Comparison of ENCODE assay signal across 23 cellular contexts in the genomic region with DNA sequence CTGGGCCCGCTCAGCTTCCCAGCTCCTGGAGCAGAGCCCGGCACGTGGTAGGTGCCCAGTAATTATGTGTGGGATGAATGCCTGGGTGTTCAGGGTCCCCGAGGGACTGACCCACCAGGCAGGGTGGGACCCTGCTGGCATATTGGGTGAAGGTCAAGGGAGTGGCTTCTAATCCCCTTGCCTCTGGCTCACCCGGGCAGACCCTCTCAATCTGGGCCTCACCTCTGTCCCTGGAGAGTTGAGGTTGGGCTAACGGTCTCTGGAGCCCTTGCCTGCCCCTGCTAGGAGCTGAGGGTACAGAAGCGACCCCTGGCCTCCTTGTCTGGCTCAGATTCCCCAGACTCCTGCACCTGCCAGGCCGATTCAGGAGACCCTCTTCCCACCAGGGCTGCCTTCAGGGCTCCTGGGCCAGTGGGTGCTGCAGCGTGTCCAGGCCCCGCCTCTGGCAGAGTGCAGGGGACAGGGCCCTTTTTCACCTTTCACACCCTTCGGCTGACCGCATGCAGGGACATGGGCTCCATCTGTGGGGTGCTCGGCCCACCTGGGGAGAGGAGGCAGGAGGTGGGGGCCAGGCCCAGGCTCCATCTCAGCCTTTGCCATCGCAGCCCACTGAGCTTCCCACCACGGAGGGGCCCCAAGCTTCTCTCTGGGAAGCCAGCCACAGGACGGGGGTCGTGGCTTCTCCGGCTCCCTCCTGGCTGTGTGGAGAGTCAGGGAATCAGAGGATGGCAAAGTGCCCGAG. TPM values are rescaled to one million over a fixed set of nuclear protein-coding genes. Genes with fewer than 3 reads are reported as not detected.
A peak's percentile ranks its signal among the peaks of the same experiment; 100 is the strongest.
DNase-seq lines count a peak whose midpoint lies in the region; ATAC-seq and TF ChIP-seq lines count a peak whose summit lies in the region.
"Had no signal": no experiment of that assay in that cellular context is flagged by ENCODE, and none has a peak within 500 bp of the region (broad histone marks: within the 10 kb centered on the region; RNA-seq: fewer than 3 reads in every experiment).

No MANE protein-coding gene starts in this region.

- H3K4me3 Mint-ChIP-seq in activated naive CD8-positive, alpha-beta T cell treated with anti-CD3 and anti-CD28 coated beads, Interleukin-2, amount 10 ng/mL, durations not matched to agents 7 days and 5 days: no peak overlapping the region
- H3K4me3 Mint-ChIP-seq in activated naive CD8-positive, alpha-beta T cell treated with anti-CD3 and anti-CD28 coated beads, Interleukin-2, amount 50 U/mL, for 24 hours: no peak overlapping the region
- H3K4me3 Mint-ChIP-seq in CD14-positive monocyte (no peak overlapping the region), chondrocyte (ENCODE audit: unreplicated experiment) (no peak overlapping the region)
- H3K4me3 Mint-ChIP-seq in stimulated activated memory B cell treated with anti-CD40 and anti-IgM and Interleukin-4, amounts not matched to agents 10 μg/mL and 1 μg/mL and 100 μg/mL, for 72 hours: no peak overlapping the region
- H3K4me3 Mint-ChIP-seq: brain; nephron; stimulated activated naive B cell treated with anti-CD40 and anti-IgM and Interleukin-4, amounts not matched to agents 10 μg/mL and 1 μg/mL and 100 μg/mL, for 72 hours had no signal

- no peaks in the 10 kb centered on the region for H3K36me3 ChIP-seq in spleen
- H3K36me3 ChIP-seq: gastroesophageal sphincter, HAP-1, pancreas had no signal

- 79 to 93% (median 91%) methylated on average over 15 to 19 of the region's 19 CpGs for WGBS in spleen, 5 donors

- no peaks in the 10 kb centered on the region for H3K36me3 Mint-ChIP-seq in activated naive CD8-positive, alpha-beta T cell treated with anti-CD3 and anti-CD28 coated beads, Interleukin-2, amount 10 ng/mL, durations not matched to agents 7 days and 5 days
- H3K36me3 Mint-ChIP-seq in activated naive CD8-positive, alpha-beta T cell treated with anti-CD3 and anti-CD28 coated beads, Interleukin-2, amount 50 U/mL, for 24 hours (ENCODE audit: low read depth): no peaks in the 10 kb centered on the region
- no peaks in the 10 kb centered on the region for H3K36me3 Mint-ChIP-seq in CD14-positive monocyte
- no peaks in the 10 kb centered on the region for H3K36me3 Mint-ChIP-seq in chondrocyte (ENCODE audit: low read depth)
- no peaks in the 10 kb centered on the region for H3K36me3 Mint-ChIP-seq in stimulated activated memory B cell treated with anti-CD40 and anti-IgM and Interleukin-4, amounts not matched to agents 10 μg/mL and 1 μg/mL and 100 μg/mL, for 72 hours
- H3K36me3 Mint-ChIP-seq: brain; stimulated activated naive B cell treated with anti-CD40 and anti-IgM and Interleukin-4, amounts not matched to agents 10 μg/mL and 1 μg/mL and 100 μg/mL, for 72 hours had no signal

- no peak for TF ChIP-seq CTCF in CD14-positive monocyte (IDR thresholded peaks at IDR 0.05)
- TF ChIP-seq CTCF in chondrocyte (IDR thresholded peaks at IDR 0.05): no peak
- TF ChIP-seq CTCF in spleen (IDR thresholded peaks at IDR 0.05 in 8 of 11, conservative IDR thresholded peaks at IDR 0.05 in 3 of 11): no peak

- peaks cover 12% of the 10 kb centered on the region for H3K27me3 Mint-ChIP-seq in activated naive CD8-positive, alpha-beta T cell treated with anti-CD3 and anti-CD28 coated beads, Interleukin-2, amount 10 ng/mL, durations not matched to agents 7 days and 5 days
- no peaks in the 10 kb centered on the region for H3K27me3 Mint-ChIP-seq in activated naive CD8-positive, alpha-beta T cell treated with anti-CD3 and anti-CD28 coated beads, Interleukin-2, amount 50 U/mL, for 24 hours
- H3K27me3 Mint-ChIP-seq in CD14-positive monocyte (ENCODE audit: low read depth in 3 of 3) (peaks cover 0 to 5% (median 0%) of the 10 kb centered on the region in 3 donors), chondrocyte (ENCODE audit: low read depth) (no peaks in the 10 kb centered on the region)
- peaks cover 23% of the 10 kb centered on the region for H3K27me3 Mint-ChIP-seq in stimulated activated memory B cell treated with anti-CD40 and anti-IgM and Interleukin-4, amounts not matched to agents 10 μg/mL and 1 μg/mL and 100 μg/mL, for 72 hours

- no peak overlapping the region for H3K27ac Mint-ChIP-seq in activated naive CD8-positive, alpha-beta T cell treated with anti-CD3 and anti-CD28 coated beads, Interleukin-2, amount 10 ng/mL, durations not matched to agents 7 days and 5 days
- H3K27ac Mint-ChIP-seq in activated naive CD8-positive, alpha-beta T cell treated with anti-CD3 and anti-CD28 coated beads, Interleukin-2, amount 50 U/mL, for 24 hours: no peak overlapping the region
- H3K27ac Mint-ChIP-seq in CD14-positive monocyte (peak overlapping the region in 1 of 7 donors; percentile 5), chondrocyte (ENCODE audit: unreplicated experiment) (no peak overlapping the region)
- no peak overlapping the region for H3K27ac Mint-ChIP-seq in stimulated activated memory B cell treated with anti-CD40 and anti-IgM and Interleukin-4, amounts not matched to agents 10 μg/mL and 1 μg/mL and 100 μg/mL, for 72 hours
- H3K27ac Mint-ChIP-seq: brain; nephron; stimulated activated naive B cell treated with anti-CD40 and anti-IgM and Interleukin-4, amounts not matched to agents 10 μg/mL and 1 μg/mL and 100 μg/mL, for 72 hours had no signal

- ATAC-seq in activated naive CD8-positive, alpha-beta T cell treated with anti-CD3 and anti-CD28 coated beads, Interleukin-2, amount 10 ng/mL, durations not matched to agents 7 days and 5 days (ENCODE audit: low read depth): no peak
- no peak for ATAC-seq in activated naive CD8-positive, alpha-beta T cell treated with anti-CD3 and anti-CD28 coated beads, Interleukin-2, amount 50 U/mL, for 24 hours
- no peak for ATAC-seq in stimulated activated memory B cell treated with anti-CD40 and anti-IgM and Interleukin-4, amounts not matched to agents 10 μg/mL and 1 μg/mL and 100 μg/mL, for 72 hours
- ATAC-seq: gastroesophageal sphincter; pancreas; stimulated activated naive B cell treated with anti-CD40 and anti-IgM and Interleukin-4, amounts not matched to agents 10 μg/mL and 1 μg/mL and 100 μg/mL, for 72 hours had no signal

- H3K4me1 ChIP-seq in spleen: peaks cover 8 to 49% (median 27%) of the 10 kb centered on the region in 6 donors

- TF ChIP-seq POLR2A in spleen (IDR thresholded peaks at IDR 0.05): no peak

- H3K27me3 ChIP-seq in spleen (replicated peaks in 1 of 7): no peaks in the 10 kb centered on the region
- H3K27me3 ChIP-seq: gastroesophageal sphincter, pancreas, testis had no signal

- POLR2A ChIA-PET in activated naive CD8-positive, alpha-beta T cell treated with anti-CD3 and anti-CD28 coated beads, Interleukin-2, amount 10 ng/mL, durations not matched to agents 7 days and 5 days (lab: Charles Lee): interaction anchor here (1.0 kb wide), 1 partner anchor 9 kb away, joined by 3 read pairs; no protein-coding TSS in a partner anchor

- peaks cover 23% of the 10 kb centered on the region for H3K4me1 Mint-ChIP-seq in activated naive CD8-positive, alpha-beta T cell treated with anti-CD3 and anti-CD28 coated beads, Interleukin-2, amount 10 ng/mL, durations not matched to agents 7 days and 5 days
- peaks cover 21% of the 10 kb centered on the region for H3K4me1 Mint-ChIP-seq in activated naive CD8-positive, alpha-beta T cell treated with anti-CD3 and anti-CD28 coated beads, Interleukin-2, amount 50 U/mL, for 24 hours
- H3K4me1 Mint-ChIP-seq in CD14-positive monocyte (peaks cover 43% of the 10 kb centered on the region), chondrocyte (ENCODE audit: low read depth) (peaks cover 47% of the 10 kb centered on the region)
- peaks cover 29% of the 10 kb centered on the region for H3K4me1 Mint-ChIP-seq in stimulated activated memory B cell treated with anti-CD40 and anti-IgM and Interleukin-4, amounts not matched to agents 10 μg/mL and 1 μg/mL and 100 μg/mL, for 72 hours

- DNase-seq in activated naive CD8-positive, alpha-beta T cell treated with anti-CD3 and anti-CD28 coated beads, Interleukin-2, amount 10 ng/mL, durations not matched to agents 7 days and 5 days: peak; percentile 25
- DNase-seq in activated naive CD8-positive, alpha-beta T cell treated with anti-CD3 and anti-CD28 coated beads, Interleukin-2, amount 50 U/mL, for 24 hours: no peak
- DNase-seq in CD14-positive monocyte (ENCODE audit: low spot score): peak; percentile 41
- peak; percentile 79 for DNase-seq in chondrocyte (ENCODE audit: low spot score)
- DNase-seq in spleen: peak; percentile 69
- no peak for DNase-seq in Kasumi-1 (lab: John Stamatoyannopoulos, UW)
- no peak for DNase-seq in foreskin melanocyte
- DNase-seq: activated effector memory CD4-positive, alpha-beta T cell treated with Interleukin-2 at 50 U/mL for 16 hours; activated T-cell treated with anti-CD3 and anti-CD28 coated beads for 4 hours; COR-L47; DMS53; NCI-H1105 treated with DMSO at 0.1 percent for 48 hours; NCI-H2029 treated with DMSO at 0.1 percent for 48 hours; NCI-H226; retina; stimulated activated naive B cell treated with anti-CD40 and anti-IgM and Interleukin-4, amounts not matched to agents 10 μg/mL and 1 μg/mL and 100 μg/mL, for 72 hours; testis had no signal

- H3K27ac ChIP-seq in spleen: no peak overlapping the region
- H3K27ac ChIP-seq: gastroesophageal sphincter, pancreas, testis had no signal

- H3K4me3 ChIP-seq in spleen: no peak overlapping the region
- H3K4me3 ChIP-seq: gastroesophageal sphincter, HAP-1, pancreas, testis had no signal

- H3K9me3 Mint-ChIP-seq in activated naive CD8-positive, alpha-beta T cell treated with anti-CD3 and anti-CD28 coated beads, Interleukin-2, amount 10 ng/mL, durations not matched to agents 7 days and 5 days: no peaks in the 10 kb centered on the region
- H3K9me3 Mint-ChIP-seq in activated naive CD8-positive, alpha-beta T cell treated with anti-CD3 and anti-CD28 coated beads, Interleukin-2, amount 50 U/mL, for 24 hours: no peaks in the 10 kb centered on the region
- no peaks in the 10 kb centered on the region for H3K9me3 Mint-ChIP-seq in CD14-positive monocyte
- no peaks in the 10 kb centered on the region for H3K9me3 Mint-ChIP-seq in chondrocyte (ENCODE audit: low read depth)
- H3K9me3 Mint-ChIP-seq in stimulated activated memory B cell treated with anti-CD40 and anti-IgM and Interleukin-4, amounts not matched to agents 10 μg/mL and 1 μg/mL and 100 μg/mL, for 72 hours: no peaks in the 10 kb centered on the region
- H3K9me3 Mint-ChIP-seq: stimulated activated naive B cell treated with anti-CD40 and anti-IgM and Interleukin-4, amounts not matched to agents 10 μg/mL and 1 μg/mL and 100 μg/mL, for 72 hours had no signal

- intact Hi-C loops in CD14-positive monocyte (cut with micrococcal nuclease): no loop called here
- intact Hi-C loops in spleen (cut with DNase I; ENCODE audit: low total_unique reads): no loop called here

- H3K9me3 ChIP-seq in spleen: no peaks in the 10 kb centered on the region
- H3K9me3 ChIP-seq: gastroesophageal sphincter, HAP-1, pancreas, testis had no signal

RNA-seq across cellular contexts. Expression of a gene that starts 3.8 kb away (rescaled TPM):
- total RNA-seq in activated naive CD8-positive, alpha-beta T cell treated with anti-CD3 and anti-CD28 coated beads, Interleukin-2, amount 10 ng/mL, durations not matched to agents 7 days and 5 days: 100 to 1,000 TPM; 192 to 208 TPM
- 1,000 to 10,000 TPM in 1 of 2 donors, 100 to 1,000 TPM in 1; 855 to 1,372 TPM for polyA plus RNA-seq in CD14-positive monocyte
- 935 to 3,230 TPM (median 949 TPM) in 3 replicates for total RNA-seq in chondrocyte
- 1,000 to 10,000 TPM in 2 of 7 donors, 100 to 1,000 TPM in 5; 653 to 1,234 (median 749) TPM for total RNA-seq in spleen
- polyA plus RNA-seq in spleen: 1,000 to 10,000 TPM in 1 of 3 donors, 100 to 1,000 TPM in 2; 289 to 1,120 (median 418) TPM

RNA-seq across cellular contexts. Expression of a gene that starts 17.2 kb away (rescaled TPM):
- 1 to 10 TPM in 1 of 2 experiments, under 1 TPM in 1; 0.82 to 1.3 TPM for total RNA-seq in activated naive CD8-positive, alpha-beta T cell treated with anti-CD3 and anti-CD28 coated beads, Interleukin-2, amount 10 ng/mL, durations not matched to agents 7 days and 5 days
- polyA plus RNA-seq in CD14-positive monocyte (not detected), spleen (1 to 10 TPM in 2 of 3 donors, under 1 TPM in 1; 0.80 to 6.9 (median 2.4) TPM)
- total RNA-seq in chondrocyte (39.8 to 159 TPM (median 41.2 TPM) in 3 replicates), spleen (10 to 100 TPM in 2 of 7 donors, 1 to 10 TPM in 5; 6.7 to 41.6 (median 8.2) TPM)

Comparison
In these comparisons a context has a peak if more than half of its experiments do, and no peak if none do; other contexts are left out.
1. DNase-seq: peak in activated naive CD8-positive, alpha-beta T cell treated with anti-CD3 and anti-CD28 coated beads, Interleukin-2, amount 10 ng/mL, durations not matched to agents 7 days and 5 days (single experiment), CD14-positive monocyte (single experiment), chondrocyte (single experiment) and spleen (single experiment); none in activated naive CD8-positive, alpha-beta T cell treated with anti-CD3 and anti-CD28 coated beads, Interleukin-2, amount 50 U/mL, for 24 hours (single experiment), Kasumi-1 (0 of 2) and foreskin melanocyte (single experiment).